In the genomic region with DNA sequence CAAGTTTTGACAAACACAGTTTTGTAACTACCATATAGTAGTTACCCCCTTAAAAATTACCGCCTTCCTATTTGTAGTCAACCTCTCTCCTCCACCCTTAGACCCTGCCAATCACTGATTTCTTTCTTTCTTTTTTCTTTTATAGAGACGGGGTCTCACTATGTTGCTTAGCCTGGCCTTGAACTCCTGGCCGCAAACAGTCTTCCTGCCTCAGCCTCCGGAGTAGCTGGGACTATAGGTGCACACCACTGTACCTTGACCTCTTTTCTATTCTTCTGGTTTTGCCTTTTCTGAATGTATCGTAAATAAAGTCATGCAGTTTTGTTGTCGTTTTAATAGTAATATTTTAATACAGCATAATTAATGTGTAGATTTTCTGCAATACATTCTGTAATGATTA, we compare ENCODE assay signal across 34 cellular contexts.
"Had no signal": no experiment of that assay in that cellular context is flagged by ENCODE, and none has a peak within 500 bp of the region (broad histone marks: within the 10 kb centered on the region; RNA-seq: fewer than 3 reads in every experiment).

No MANE protein-coding gene starts in this region.

- H3K4me1 ChIP-seq: adrenal gland, ascending aorta, body of pancreas, breast epithelium had no signal

- H3K9me3 ChIP-seq: adrenal gland, ascending aorta, body of pancreas, breast epithelium had no signal

- ATAC-seq: activated naive CD4-positive, alpha-beta T cell treated with anti-CD3 and anti-CD28 coated beads, Interleukin-2, amount 50 U/mL, for 72 hours; activated naive CD8-positive, alpha-beta T cell treated with anti-CD3 and anti-CD28 coated beads, Interleukin-2, amount 50 U/mL, for 24 hours; activated T-cell treated with anti-CD3 and anti-CD28 coated beads, Interleukin-2, amount 50 U/mL, for 4 hours; activated T-cell treated with anti-CD3 and anti-CD28 coated beads, Interleukin-2, amount 50 U/mL, for 72 hours; activated T-helper 17 cell treated with anti-CD3 and anti-CD28 coated beads, Interleukin-2, amount 50 U/mL, for 72 hours; body of pancreas had no signal

- H3K27ac ChIP-seq: adrenal gland, ascending aorta, body of pancreas, brain microvascular endothelial cell, breast epithelium, cardiac muscle cell had no signal

- DNase-seq: activated effector memory CD4-positive, alpha-beta T cell treated with anti-CD3 and anti-CD28 coated beads, Interleukin-2, amount 50 U/mL, for 16 hours; activated effector memory CD4-positive, alpha-beta T cell treated with Interleukin-2 at 50 U/mL for 16 hours; activated gamma-delta T cell; activated gamma-delta T cell treated with Interleukin-2 at 50 U/mL for 16 hours; activated naive CD4-positive, alpha-beta T cell; activated naive CD4-positive, alpha-beta T cell treated with anti-CD3 and anti-CD28 coated beads for 36 hours; activated naive CD4-positive, alpha-beta T cell treated with anti-CD3 and anti-CD28 coated beads, Interleukin-2, amount 10 ng/mL, durations not matched to agents 7 days and 5 days; activated naive CD4-positive, alpha-beta T cell treated with anti-CD3 and anti-CD28 coated beads, Interleukin-2, amount 50 U/mL, for 16 hours; activated naive CD4-positive, alpha-beta T cell treated with Interleukin-2 at 50 U/mL for 16 hours; activated naive CD8-positive, alpha-beta T cell treated with anti-CD3 and anti-CD28 coated beads for 36 hours; activated naive CD8-positive, alpha-beta T cell treated with anti-CD3 and anti-CD28 coated beads, Interleukin-2, amount 10 ng/mL, durations not matched to agents 7 days and 5 days; activated naive CD8-positive, alpha-beta T cell treated with anti-CD3 and anti-CD28 coated beads, Interleukin-2, amount 50 U/mL, for 24 hours; activated T-cell treated with anti-CD3 and anti-CD28 coated beads, Interleukin-2, amount 50 U/mL, for 1 hour; activated T-cell treated with anti-CD3 and anti-CD28 coated beads, Interleukin-2, amount 50 U/mL, for 24 hours; activated T-cell treated with anti-CD3 and anti-CD28 coated beads, Interleukin-2, amount 50 U/mL, for 4 hours; activated T-cell treated with anti-CD3 and anti-CD28 coated beads, Interleukin-2, amount 50 U/mL, for 48 hours; activated T-cell treated with anti-CD3 and anti-CD28 coated beads, Interleukin-2, amount 50 U/mL, for 72 hours; adrenal gland; amniotic stem cell; amygdala; anterior cingulate cortex; aorta; body of pancreas; brain microvascular endothelial cell; caudate nucleus; central memory CD4-positive, alpha-beta T cell; cerebellar nuclear complex had no signal

- H3K36me3 ChIP-seq: adrenal gland, ascending aorta, brain microvascular endothelial cell, breast epithelium, cardiac muscle cell had no signal

- H3K27me3 ChIP-seq: adrenal gland, ascending aorta, body of pancreas, brain microvascular endothelial cell, breast epithelium, cardiac muscle cell had no signal

- H3K4me3 ChIP-seq: adrenal gland, ascending aorta, body of pancreas, breast epithelium, cardiac muscle cell had no signal

- FAIRE-seq: astrocyte, bronchial epithelial cell had no signal
